ENCODE assay signal across 19 cellular contexts in genomic region chr3:31038086-31038737, GRCh38.
A peak's percentile ranks its signal among the peaks of the same experiment; 100 is the strongest.
DNase-seq lines count a peak whose midpoint lies in the region; ATAC-seq, FAIRE-seq and TF ChIP-seq lines count a peak whose summit lies in the region.
"Had no signal": no experiment of that assay in that cellular context is flagged by ENCODE, and none has a peak within 500 bp of the region (broad histone marks: within the 10 kb centered on the region; RNA-seq: fewer than 3 reads in every experiment).

No MANE protein-coding gene starts in this region.

- TF ChIP-seq POLR2A in HepG2 (IDR thresholded peaks at IDR 0.05; ENCODE audit: insufficient read depth in 1 of 2, low read depth in 2 of 2, low read length in 2 of 2) (no peak), right lobe of liver (IDR thresholded peaks at IDR 0.05) (no peak)

- H2BK120ac ChIP-seq in trophoblast cell (ENCODE audit: insufficient read depth, low read length, poor library complexity), result no peak overlapping the region

- no peak overlapping the region for H3K18ac ChIP-seq in trophoblast cell (ENCODE audit: low read length)

- in situ Hi-C loops in HepG2 (cut with HindIII; ENCODE audit: extremely low pct_ligation_motif_present, low pct_unique_long_range_greater_than_20kb), result no loop called here

- H3K36me3 ChIP-seq in HepG2 (replicated peaks in 1 of 2; ENCODE audit: control insufficient read depth in 1 of 2, insufficient read depth in 2 of 2, low read length in 2 of 2) (no peaks in the 10 kb centered on the region), right lobe of liver (no peaks in the 10 kb centered on the region), trophoblast cell (ENCODE audit: control insufficient read depth in 1 of 2, insufficient read depth in 2 of 2, low read length in 2 of 2) (peaks cover 0 to 2% of the 10 kb centered on the region in 2 experiments)
- H3K36me3 ChIP-seq: BLaER1 had no signal

- H3K4ac ChIP-seq in trophoblast cell (ENCODE audit: low read depth, low read length), result no peak overlapping the region

- H3K4me2 ChIP-seq in HepG2 (ENCODE audit: low read depth, low read length) (no peak overlapping the region), trophoblast cell (ENCODE audit: low read length) (no peak overlapping the region)
- H3K4me2 ChIP-seq: BLaER1 had no signal

- no peak overlapping the region for H2BK5ac ChIP-seq in trophoblast cell (ENCODE audit: low read depth, low read length, poor library complexity)

- H3K9ac ChIP-seq in HepG2 (ENCODE audit: insufficient read depth, low read depth, low read length) (no peak overlapping the region), trophoblast cell (ENCODE audit: low read length) (no peak overlapping the region)
- H3K9ac ChIP-seq: BLaER1, GM23248 had no signal

- H3K27ac Mint-ChIP-seq in activated CD4-positive, alpha-beta T cell treated with anti-CD3 and anti-CD28 coated beads for 36 hours, result no peak overlapping the region
- H3K27ac Mint-ChIP-seq in activated T-helper 17 cell treated with anti-CD3 and anti-CD28 coated beads, Interleukin-2, amount 50 U/mL, for 72 hours, result no peak overlapping the region
- H3K27ac Mint-ChIP-seq: CD14-positive monocyte had no signal

- H3K27me3 Mint-ChIP-seq in activated CD4-positive, alpha-beta T cell treated with anti-CD3 and anti-CD28 coated beads for 36 hours, result no peaks in the 10 kb centered on the region
- no peaks in the 10 kb centered on the region for H3K27me3 Mint-ChIP-seq in activated T-helper 17 cell treated with anti-CD3 and anti-CD28 coated beads, Interleukin-2, amount 50 U/mL, for 72 hours
- H3K27me3 Mint-ChIP-seq: CD4-positive, alpha-beta memory T cell had no signal

- POLR2A ChIA-PET in activated CD4-positive, alpha-beta T cell treated with anti-CD3 and anti-CD28 coated beads for 36 hours (lab: Charles Lee), result no interaction called here
- POLR2A ChIA-PET in HepG2 (lab: Yijun Ruan, JAX), result no interaction called here

- H3K36me3 Mint-ChIP-seq in activated CD4-positive, alpha-beta T cell treated with anti-CD3 and anti-CD28 coated beads for 36 hours (ENCODE audit: low read depth), result no peaks in the 10 kb centered on the region
- H3K36me3 Mint-ChIP-seq in activated T-helper 17 cell treated with anti-CD3 and anti-CD28 coated beads, Interleukin-2, amount 50 U/mL, for 72 hours (ENCODE audit: low read depth), result no peaks in the 10 kb centered on the region
- H3K36me3 Mint-ChIP-seq: CD14-positive monocyte had no signal

- peaks cover 12% of the 10 kb centered on the region for H3K79me1 ChIP-seq in trophoblast cell (ENCODE audit: low read length)

- 2% methylated on average over 3 of the region's 3 CpGs for WGBS in HepG2 (ENCODE audit: low lambda C conversion rate)
- WGBS in right lobe of liver (ENCODE audit: insufficient coverage, low coverage, low lambda C conversion rate, missing lambda C conversion rate), result 64% methylated on average over 3 of the region's 3 CpGs
- no CpG with 5 or more reads among the region's 3 CpGs for WGBS in trophoblast cell (ENCODE audit: extremely low coverage, insufficient coverage, insufficient read length)

- no peak overlapping the region for H4K12ac ChIP-seq in trophoblast cell (ENCODE audit: low read depth, low read length)

- CTCF ChIA-PET in activated CD4-positive, alpha-beta T cell treated with anti-CD3 and anti-CD28 coated beads for 36 hours (lab: Charles Lee), result no interaction called here
- CTCF ChIA-PET in HepG2 (lab: Yijun Ruan, JAX; ENCODE audit: low intra/inter-chr PET ratio, low total read pairs), result no interaction called here

- H2BK12ac ChIP-seq in trophoblast cell (ENCODE audit: low read length), result peak overlapping the region; percentile 82

- peak overlapping the region; percentile 35 for H2AK5ac ChIP-seq in trophoblast cell (ENCODE audit: low read length)

- no peaks in the 10 kb centered on the region for H4K20me1 ChIP-seq in HepG2 (ENCODE audit: insufficient read depth, low read length)
- H4K20me1 ChIP-seq: BLaER1 had no signal

- BruUV-seq in HepG2 (replicated peaks; lab: Mats Ljungman, UMichigan), result no TSS peak

- H3K4me1 ChIP-seq in HepG2 (ENCODE audit: insufficient read depth, low read length), result no peaks in the 10 kb centered on the region
- no peaks in the 10 kb centered on the region for H3K4me1 ChIP-seq in right lobe of liver
- H3K4me1 ChIP-seq in trophoblast cell (ENCODE audit: control insufficient read depth in 1 of 2, insufficient read depth in 2 of 2, low read length in 2 of 2), result peaks cover 0 to 7% of the 10 kb centered on the region in 2 experiments
- H3K4me1 ChIP-seq: BLaER1 had no signal

- peaks cover 8% of the 10 kb centered on the region for H3K9me3 Mint-ChIP-seq in activated CD4-positive, alpha-beta T cell treated with anti-CD3 and anti-CD28 coated beads for 36 hours (ENCODE audit: low read depth)
- peaks cover 11% of the 10 kb centered on the region for H3K9me3 Mint-ChIP-seq in activated T-helper 17 cell treated with anti-CD3 and anti-CD28 coated beads, Interleukin-2, amount 50 U/mL, for 72 hours

- ATAC-seq in activated CD4-positive, alpha-beta T cell treated with anti-CD3 and anti-CD28 coated beads for 36 hours, result peak; percentile 42
- ATAC-seq in HepG2 (no peak), right lobe of liver (no peak)
- peak; percentile 62 for ATAC-seq in activated T-helper 17 cell treated with anti-CD3 and anti-CD28 coated beads, Interleukin-2, amount 50 U/mL, for 72 hours (replicated peaks)

- TF ChIP-seq EP300 in HepG2 (IDR thresholded peaks at IDR 0.05; ENCODE audit: low read depth in 2 of 2, low read length in 2 of 2), result no peak
- no peak for TF ChIP-seq EP300 in HepG2 (CRISPR knock-in tag; IDR thresholded peaks at IDR 0.05; ENCODE audit: borderline replicate concordance)

- peak overlapping the region; percentile 48 for H4K91ac ChIP-seq in trophoblast cell (ENCODE audit: low read depth, low read length)

- H3K27ac ChIP-seq in HepG2 (ENCODE audit: extremely low read length, insufficient read depth, low read length) (no peak overlapping the region), right lobe of liver (no peak overlapping the region), trophoblast cell (ENCODE audit: low read depth, low read length) (no peak overlapping the region)
- H3K27ac ChIP-seq: 22Rv1, BLaER1, GM23248 had no signal

- no peak overlapping the region for H3K4me3 Mint-ChIP-seq in activated CD4-positive, alpha-beta T cell treated with anti-CD3 and anti-CD28 coated beads for 36 hours
- no peak overlapping the region for H3K4me3 Mint-ChIP-seq in activated T-helper 17 cell treated with anti-CD3 and anti-CD28 coated beads, Interleukin-2, amount 50 U/mL, for 72 hours
- H3K4me3 Mint-ChIP-seq: CD14-positive monocyte; CD4-positive, alpha-beta memory T cell had no signal

- H3K4me3 ChIP-seq in HepG2 (replicated peaks in 1 of 3; ENCODE audit: insufficient read depth in 1 of 3, low read depth in 2 of 3, low read length in 3 of 3) (no peak overlapping the region), right lobe of liver (no peak overlapping the region), trophoblast cell (ENCODE audit: low read depth, low read length) (no peak overlapping the region)
- H3K4me3 ChIP-seq: BLaER1, GM23248 had no signal

- H3K23ac ChIP-seq in trophoblast cell (ENCODE audit: low read length), result no peak overlapping the region

- intact Hi-C loops in activated CD4-positive, alpha-beta T cell treated with anti-CD3 and anti-CD28 coated beads for 36 hours (cut with DNase I, micrococcal nuclease), result no loop called here
- intact Hi-C loops in HepG2 (cut with micrococcal nuclease; ENCODE audit: unreplicated experiment) (no loop called here), right lobe of liver (cut with DNase I) (no loop called here), head of caudate nucleus (cut with DNase I) (no loop called here)

- H2AFZ ChIP-seq in HepG2 (ENCODE audit: low read length) (no peak overlapping the region), trophoblast cell (ENCODE audit: insufficient read depth, low read length, poor library complexity) (no peak overlapping the region)
- H2AFZ ChIP-seq: GM23248 had no signal

- no peak overlapping the region for H3K14ac ChIP-seq in trophoblast cell (ENCODE audit: low read length)

- no peaks in the 10 kb centered on the region for H3K27me3 ChIP-seq in HepG2 (ENCODE audit: control insufficient read depth in 1 of 2, insufficient read depth in 2 of 2, low read length in 2 of 2)
- no peaks in the 10 kb centered on the region for H3K27me3 ChIP-seq in right lobe of liver
- H3K27me3 ChIP-seq in trophoblast cell (ENCODE audit: insufficient read depth, low read length), result no peaks in the 10 kb centered on the region
- H3K27me3 ChIP-seq: BLaER1 had no signal

- peaks cover 4% of the 10 kb centered on the region for H3K4me1 Mint-ChIP-seq in activated CD4-positive, alpha-beta T cell treated with anti-CD3 and anti-CD28 coated beads for 36 hours
- H3K4me1 Mint-ChIP-seq in activated T-helper 17 cell treated with anti-CD3 and anti-CD28 coated beads, Interleukin-2, amount 50 U/mL, for 72 hours, result no peaks in the 10 kb centered on the region
- H3K4me1 Mint-ChIP-seq: CD14-positive monocyte had no signal

- no peak for DNase-seq in activated CD4-positive, alpha-beta T cell treated with anti-CD3 and anti-CD28 coated beads for 36 hours
- DNase-seq in activated CD4-positive, alpha-beta T cell treated with anti-CD3 and anti-CD28 coated beads, Interleukin-2, amount 50 U/mL, for 1 hour, result no peak
- DNase-seq in HepG2 (ENCODE audit: low spot score) (no peak), right lobe of liver (no peak), trophoblast cell (no peak), RPMI8226 (no peak), head of caudate nucleus (no peak)
- DNase-seq: CD4-positive, alpha-beta memory T cell; DMS153; DMS79; GDM1; GM23248; H7 had no signal

- H3K9me3 ChIP-seq in HepG2 (ENCODE audit: low read length) (no peaks in the 10 kb centered on the region), right lobe of liver (no peaks in the 10 kb centered on the region), trophoblast cell (ENCODE audit: insufficient read depth, low read depth, low read length) (peaks cover 6% of the 10 kb centered on the region)

- TF ChIP-seq CTCF in HepG2 (CRISPR knock-in tag; IDR thresholded peaks at IDR 0.05), result no peak
- TF ChIP-seq CTCF in right lobe of liver (IDR thresholded peaks at IDR 0.05), result no peak

- no peak overlapping the region for H4K8ac ChIP-seq in trophoblast cell (ENCODE audit: low read depth, low read length)

- FAIRE-seq in HepG2 (lab: Jason Lieb, UNC), result no peak
- FAIRE-seq: GM12892, GM18507 had no signal

- H3K79me2 ChIP-seq in HepG2 (ENCODE audit: insufficient read depth, low read length) (no peaks in the 10 kb centered on the region), trophoblast cell (ENCODE audit: control insufficient read depth, insufficient read depth, low read length, poor library complexity) (peaks cover 1% of the 10 kb centered on the region)

- no peak for TF ChIP-seq RAD21 in HepG2 (CRISPR knock-in tag; IDR thresholded peaks at IDR 0.05)

TF ChIP-seq in HepG2, 621 proteins besides CTCF, POLR2A, EP300 and RAD21 (continues in another document):
- TF ChIP-seq SIN3A (IDR thresholded peaks at IDR 0.05; ENCODE audit: borderline replicate concordance, low read depth, low read length) (no peak), ZFP1 (CRISPR knock-in tag; IDR thresholded peaks at IDR 0.05) (no peak), MAFF (IDR thresholded peaks at IDR 0.05; ENCODE audit: low read depth, low read length) (peak; percentile 75), TCF7 (IDR thresholded peaks at IDR 0.05; ENCODE audit: low read depth) (no peak), ZFAT (CRISPR knock-in tag; conservative IDR thresholded peaks at IDR 0.05) (no peak), MAFK (conservative IDR thresholded peaks at IDR 0.05 in 1 of 2, IDR thresholded peaks at IDR 0.05 in 1 of 2; ENCODE audit: low read length in 2 of 2) (peak; percentile 65 to 82)

Comparison
In these comparisons a context has a peak if more than half of its experiments do, and no peak if none do; other contexts are left out.
1. ATAC-seq: peak in activated CD4-positive, alpha-beta T cell treated with anti-CD3 and anti-CD28 coated beads for 36 hours (single experiment) and activated T-helper 17 cell treated with anti-CD3 and anti-CD28 coated beads, Interleukin-2, amount 50 U/mL, for 72 hours (single experiment); none in HepG2 (single experiment) and right lobe of liver (0 of 4).